Comparison of ENCODE assay signal across 27 cellular contexts in the genomic region with DNA sequence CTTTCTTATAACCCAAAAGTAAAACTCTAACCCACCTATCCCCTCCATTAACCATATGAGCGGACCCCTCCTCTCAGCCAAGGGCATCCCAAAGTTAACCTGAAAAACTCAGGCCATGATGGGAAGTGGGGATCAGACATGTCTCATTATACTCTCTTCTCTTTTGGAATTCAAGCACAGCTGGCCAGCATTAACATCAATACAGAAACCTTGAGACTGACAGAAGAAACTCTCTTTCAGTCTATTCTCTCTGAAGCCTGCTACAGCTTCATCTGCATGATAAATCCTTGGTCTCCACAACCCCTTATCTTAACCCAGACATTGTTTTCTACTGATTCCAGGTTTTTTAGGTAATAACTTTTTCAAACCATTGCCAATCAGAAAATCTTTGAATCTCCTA. TPM values are rescaled to one million over a fixed set of nuclear protein-coding genes. Genes with fewer than 3 reads are reported as not detected.
A peak's percentile ranks its signal among the peaks of the same experiment; 100 is the strongest.
DNase-seq lines count a peak whose midpoint lies in the region; ATAC-seq and TF ChIP-seq lines count a peak whose summit lies in the region.
"Had no signal": no experiment of that assay in that cellular context is flagged by ENCODE, and none has a peak within 500 bp of the region (broad histone marks: within the 10 kb centered on the region; RNA-seq: fewer than 3 reads in every experiment).

No MANE protein-coding gene starts in this region.

- peaks cover 3% of the 10 kb centered on the region; the same call in 1 of the 2 replicates for H3K9me2 ChIP-seq in GM23338 (ENCODE audit: insufficient read depth)

- H3K36me3 ChIP-seq in GM23338 (ENCODE audit: insufficient read depth) (no peaks in the 10 kb centered on the region), HUES48 (ENCODE audit: control insufficient read depth, insufficient read depth, low read length) (no peaks in the 10 kb centered on the region), iPS DF 6.9 (ENCODE audit: control insufficient read depth, insufficient read depth, low read length) (no peaks in the 10 kb centered on the region)
- H3K36me3 ChIP-seq: BE2C, BLaER1 had no signal

- TF ChIP-seq POLR2A in lower leg skin (IDR thresholded peaks at IDR 0.05) = no peak

- H3K4me2 ChIP-seq in GM23338 = no peak overlapping the region
- H3K4me2 ChIP-seq: BLaER1 had no signal

- TF ChIP-seq CTCF in GM23338 (conservative IDR thresholded peaks at IDR 0.05; ENCODE audit: low read depth in 2 of 2) (no peak), WTC11 (IDR thresholded peaks at IDR 0.05) (no peak), lower leg skin (IDR thresholded peaks at IDR 0.05) (no peak), GM10266 (IDR thresholded peaks at IDR 0.05; ENCODE audit: control insufficient read depth, insufficient read depth, low read depth, missing control alignments) (no peak)

- H3K79me2 ChIP-seq in GM23338 (replicated peaks; ENCODE audit: insufficient read depth) = no peaks in the 10 kb centered on the region

- H3K4me3 ChIP-seq in GM23338 (no peak overlapping the region), HUES48 (ENCODE audit: low read depth, low read length) (no peak overlapping the region), iPS DF 6.9 (ENCODE audit: low read length) (no peak overlapping the region), lower leg skin (ENCODE audit: low read depth, poor library complexity, severe bottlenecking) (no peak overlapping the region)
- H3K4me3 ChIP-seq: BLaER1 had no signal

- CTCF ChIA-PET in WTC11 (lab: Charles Lee) = no interaction called here

- H3K4me3 Mint-ChIP-seq in GM23338 (no peak overlapping the region), WTC11 (no peak overlapping the region)
- H3K4me3 Mint-ChIP-seq: CD14-positive monocyte; CD4-positive, alpha-beta T cell; CD8-positive, alpha-beta T cell had no signal

- H3K9me3 Mint-ChIP-seq in GM23338 (peaks cover 25% of the 10 kb centered on the region), WTC11 (peaks cover 45% of the 10 kb centered on the region)
- H3K9me3 Mint-ChIP-seq: CD4-positive, alpha-beta T cell had no signal

- H3K36me3 Mint-ChIP-seq in GM23338 (ENCODE audit: low read depth) = peaks cover 24% of the 10 kb centered on the region
- peaks cover 28% of the 10 kb centered on the region for H3K36me3 Mint-ChIP-seq in WTC11
- H3K36me3 Mint-ChIP-seq: CD14-positive monocyte; CD8-positive, alpha-beta T cell had no signal

- no peak overlapping the region for H3K27ac Mint-ChIP-seq in GM23338
- H3K27ac Mint-ChIP-seq in WTC11 = no peak overlapping the region
- H3K27ac Mint-ChIP-seq: CD14-positive monocyte; CD4-positive, alpha-beta T cell; CD8-positive, alpha-beta T cell had no signal

- peaks cover 4% of the 10 kb centered on the region; the same call in 1 of the 2 replicates for H3K4me1 ChIP-seq in GM23338 (ENCODE audit: insufficient read depth)
- H3K4me1 ChIP-seq in HUES48 (ENCODE audit: control insufficient read depth, insufficient read depth, low read length) = no peaks in the 10 kb centered on the region
- no peaks in the 10 kb centered on the region for H3K4me1 ChIP-seq in iPS DF 6.9 (ENCODE audit: control insufficient read depth, insufficient read depth, low read length)
- H3K4me1 ChIP-seq: BE2C, BLaER1, Caco-2 had no signal

- POLR2A ChIA-PET in WTC11 (lab: Charles Lee) = no interaction called here

- H2AFZ ChIP-seq in GM23338 = no peak overlapping the region

- H3K9me3 ChIP-seq in HUES48 (ENCODE audit: control insufficient read depth, insufficient read depth, low read length) (peaks cover 16% of the 10 kb centered on the region), iPS DF 6.9 (ENCODE audit: control insufficient read depth, insufficient read depth, low read length) (no peaks in the 10 kb centered on the region; the same call in 1 of the 2 replicates)
- H3K9me3 ChIP-seq: BE2C, BLaER1, Caco-2 had no signal

- no peaks in the 10 kb centered on the region for H3K4me1 Mint-ChIP-seq in GM23338
- peaks cover 5% of the 10 kb centered on the region for H3K4me1 Mint-ChIP-seq in WTC11
- H3K4me1 Mint-ChIP-seq: CD14-positive monocyte had no signal

- H3K27ac ChIP-seq in GM23338 (ENCODE audit: low read depth) (no peak overlapping the region), HUES48 (ENCODE audit: low read depth, low read length) (peak overlapping the region; percentile 1), iPS DF 6.9 (ENCODE audit: low read length) (no peak overlapping the region)
- H3K27ac ChIP-seq: BLaER1 had no signal

- ATAC-seq in GM23338 = peak; percentile 62
- peak; percentile 65 for ATAC-seq in WTC11
- ATAC-seq: CD8-positive, alpha-beta T cell had no signal

- H3K27me3 ChIP-seq in GM23338 (ENCODE audit: insufficient read depth) = no peaks in the 10 kb centered on the region
- no peaks in the 10 kb centered on the region for H3K27me3 ChIP-seq in HUES48 (ENCODE audit: control insufficient read depth, insufficient read depth, low read length)
- no peaks in the 10 kb centered on the region; the same call in 1 of the 2 replicates for H3K27me3 ChIP-seq in iPS DF 6.9 (ENCODE audit: control insufficient read depth, insufficient read depth, low read length)
- H3K27me3 ChIP-seq: BE2C, BLaER1 had no signal

- no peaks in the 10 kb centered on the region for H3F3A ChIP-seq in GM23338 (replicated peaks; ENCODE audit: low read depth)

- H4K20me1 ChIP-seq in GM23338 (replicated peaks; ENCODE audit: insufficient read depth) = no peaks in the 10 kb centered on the region
- H4K20me1 ChIP-seq: BLaER1 had no signal

- no CpG with 5 or more reads among the region's 1 CpG for WGBS in iPS DF 6.9 (ENCODE audit: insufficient coverage, insufficient read length)
- WGBS in lower leg skin, 2 donors = 93 to 96% methylated on average over 1 of the region's 1 CpG

- no peak overlapping the region for H3K9ac ChIP-seq in HUES48 (ENCODE audit: low read depth, low read length)
- H3K9ac ChIP-seq: BLaER1 had no signal

- intact Hi-C loops in lower leg skin (cut with DNase I; ENCODE audit: low total_unique reads) = no loop called here

- peaks cover 2% of the 10 kb centered on the region for H3K27me3 Mint-ChIP-seq in GM23338 (ENCODE audit: insufficient read depth, low read depth, poor library complexity)
- H3K27me3 Mint-ChIP-seq in WTC11 (ENCODE audit: low read depth) = no peaks in the 10 kb centered on the region
- H3K27me3 Mint-ChIP-seq: CD4-positive, alpha-beta T cell had no signal

- DNase-seq in GM23338 (ENCODE audit: low spot score) = peak; percentile 1
- no peak for DNase-seq in WTC11 (ENCODE audit: low spot score)
- DNase-seq in iPS DF 6.9 (ENCODE audit: low read depth, low spot score) = peak; percentile 4
- no peak for DNase-seq in lower leg skin (ENCODE audit: low spot score in 2 of 2)
- no peak for DNase-seq in CD1c-positive myeloid dendritic cell (ENCODE audit: extremely low spot score)
- no peak for DNase-seq in GM10266 (ENCODE audit: extremely low spot score)
- DNase-seq in activated naive CD4-positive, alpha-beta T cell treated with anti-CD3 and anti-CD28 coated beads, Interleukin-2, amount 50 U/mL, for 16 hours = no peak
- DNase-seq: 8988T; ACHN; BE2C; C1 segment of cervical spinal cord; Caco-2; CD4-positive, alpha-beta T cell; CD8-positive, alpha-beta T cell; DMS 273 treated with DMSO at 0.1 percent for 48 hours; DMS153; DMS53; DMS79; DND-41; EL; GDM1 had no signal

TF ChIP-seq in GM23338, 12 proteins besides CTCF, POLR2A, EP300 and RAD21 (continues in another document):
- TF ChIP-seq EZH2phosphoT487 (IDR thresholded peaks at IDR 0.05; ENCODE audit: unreplicated experiment) (no peak), ZNF331 (CRISPR knock-in tag; IDR thresholded peaks at IDR 0.05; ENCODE audit: low read depth) (no peak), CREB1 (CRISPR knock-in tag; IDR thresholded peaks at IDR 0.05; ENCODE audit: low read depth) (no peak)

TF ChIP-seq in WTC11, 78 proteins besides CTCF, POLR2A, EP300 and RAD21:
- TF ChIP-seq, protein P1, sequence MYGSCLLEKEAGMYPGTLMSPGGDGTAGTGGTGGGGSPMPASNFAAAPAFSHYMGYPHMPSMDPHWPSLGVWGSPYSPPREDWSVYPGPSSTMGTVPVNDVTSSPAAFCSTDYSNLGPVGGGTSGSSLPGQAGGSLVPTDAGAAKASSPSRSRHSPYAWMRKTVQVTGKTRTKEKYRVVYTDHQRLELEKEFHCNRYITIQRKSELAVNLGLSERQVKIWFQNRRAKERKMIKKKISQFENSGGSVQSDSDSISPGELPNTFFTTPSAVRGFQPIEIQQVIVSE (CRISPR knock-in tag; IDR thresholded peaks at IDR 0.05; ENCODE audit: borderline replicate concordance) = no peak
- TF ChIP-seq ZNF512 (CRISPR knock-in tag; IDR thresholded peaks at IDR 0.05; ENCODE audit: borderline replicate concordance) = no peak
- TF ChIP-seq, protein P2, sequence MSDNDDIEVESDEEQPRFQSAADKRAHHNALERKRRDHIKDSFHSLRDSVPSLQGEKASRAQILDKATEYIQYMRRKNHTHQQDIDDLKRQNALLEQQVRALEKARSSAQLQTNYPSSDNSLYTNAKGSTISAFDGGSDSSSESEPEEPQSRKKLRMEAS (CRISPR knock-in tag; IDR thresholded peaks at IDR 0.05) = no peak
- TF ChIP-seq RORB (CRISPR knock-in tag; IDR thresholded peaks at IDR 0.05) = no peak
TF ChIP-seq in WTC11: peak in this region for 0.

RNA-seq across cellular contexts. Expression of gene SLCO1B3, which starts 17.5 kb away (rescaled TPM):
- total RNA-seq in GM23338 (2014; rRNA removed; shearing (Covaris generic)) = 0.17 TPM in 1 of 2 replicates, not detected in the other
- not detected in 2 replicates for polyA plus RNA-seq in GM23338 (2016; fragmentation: Nextera tagmentation; extraction: Ambion mirVana)
- not detected in 3 replicates for total RNA-seq in WTC11 (2021)
- not detected for total RNA-seq in lower leg skin
- total RNA-seq: A673; CD4-positive, alpha-beta T cell; CD8-positive, alpha-beta T cell; G401 had no signal
- polyA plus RNA-seq: AG04450, CD14-positive monocyte had no signal

Comparison
In these comparisons a context has a peak if more than half of its experiments do, and no peak if none do; other contexts are left out.
1. DNase-seq: peak in GM23338 (single experiment) and iPS DF 6.9 (single experiment); none in WTC11 (single experiment), lower leg skin (0 of 2), CD1c-positive myeloid dendritic cell (single experiment), GM10266 (single experiment) and activated naive CD4-positive, alpha-beta T cell treated with anti-CD3 and anti-CD28 coated beads, Interleukin-2, amount 50 U/mL, for 16 hours (single experiment).